In genomic region chr1:24413350-24414163, GRCh38 we compare ENCODE assay signal across 1 cellular context.
A peak's percentile ranks its signal among the peaks of the same experiment; 100 is the strongest.
TF ChIP-seq lines count a peak whose summit lies in the region.

Gene STPG1, minus strand, starts transcription at chr1:24413782. Its CDS starts 12,394 bp downstream, at chr1:24401388.

TF ChIP-seq in WTC11, 78 proteins besides CTCF, POLR2A, EP300 and RAD21 (continued from another document):
- no peak for TF ChIP-seq PREB (CRISPR knock-in tag; IDR thresholded peaks at IDR 0.05; ENCODE audit: borderline replicate concordance)
- TF ChIP-seq CDX4 (CRISPR knock-in tag; IDR thresholded peaks at IDR 0.05; ENCODE audit: borderline replicate concordance): no peak
- TF ChIP-seq NFYB (CRISPR knock-in tag; conservative IDR thresholded peaks at IDR 0.05; ENCODE audit: low read depth): peak; percentile 75
- peak; percentile 46; the same call in 1 of the 2 replicates for TF ChIP-seq TEAD1 (CRISPR knock-in tag; IDR thresholded peaks at IDR 0.05)
- TF ChIP-seq ZNF423 (CRISPR knock-in tag; IDR thresholded peaks at IDR 0.05): peak; percentile 32; the same call in 1 of the 2 replicates
- TF ChIP-seq CREB1 (CRISPR knock-in tag; IDR thresholded peaks at IDR 0.05): no peak
- no peak for TF ChIP-seq OVOL2 (CRISPR knock-in tag; IDR thresholded peaks at IDR 0.05; ENCODE audit: borderline replicate concordance)
- TF ChIP-seq E2F5 (CRISPR knock-in tag; IDR thresholded peaks at IDR 0.05): peak; percentile 27; the same call in 1 of the 2 replicates
- TF ChIP-seq USF1 (CRISPR knock-in tag; IDR thresholded peaks at IDR 0.05): no peak
